ENCODE assay signal across 8 cellular contexts in the genomic region with DNA sequence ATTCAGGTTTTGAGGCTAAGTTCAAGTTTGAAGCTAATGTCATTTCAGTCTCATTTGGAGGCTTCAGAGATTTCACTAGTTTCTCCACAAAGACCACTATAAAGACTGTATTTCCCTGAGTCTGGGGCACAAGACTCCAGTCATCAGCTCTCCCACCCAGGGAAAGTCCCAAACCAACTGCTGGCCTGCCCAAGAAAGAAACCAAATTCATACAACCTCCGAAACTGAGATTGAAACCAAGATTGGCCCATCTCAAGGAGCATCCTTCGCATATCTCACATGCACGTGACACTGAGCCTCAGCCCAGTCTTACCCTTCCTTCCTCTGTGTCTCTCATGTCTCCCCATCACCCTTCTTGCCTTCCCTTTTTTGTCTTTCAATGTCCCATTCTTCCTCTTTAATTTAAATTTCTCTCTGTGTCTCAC. TPM values are rescaled to one million over a fixed set of nuclear protein-coding genes. Genes with fewer than 3 reads are reported as not detected.
DNase-seq lines count a peak whose midpoint lies in the region; ATAC-seq and TF ChIP-seq lines count a peak whose summit lies in the region.

No MANE protein-coding gene starts in this region.

- H3K4me2 ChIP-seq in smooth muscle cell = no peak overlapping the region

- H3K9ac ChIP-seq in smooth muscle cell (ENCODE audit: low read depth) = no peak overlapping the region

- H4K20me1 ChIP-seq in smooth muscle cell (ENCODE audit: low read depth) = no peaks in the 10 kb centered on the region

- no peak overlapping the region for H3K4me3 ChIP-seq in smooth muscle cell

- 84% methylated on average over 3 of the region's 3 CpGs for WGBS in smooth muscle cell (ENCODE audit: low lambda C conversion rate)

- POLR2A ChIA-PET in activated CD8-positive, alpha-beta T cell treated with anti-CD3 and anti-CD28 coated beads, Interleukin-2, amount 10 ng/mL, durations not matched to agents 7 days and 5 days (lab: Charles Lee) = interaction anchor here (0.6 to 4.8 kb wide), 11 partner anchors 8 to 269 kb away, joined by 3 to 73 read pairs (median 5); partner anchors contain the start of genes LST1, LTB and NCR3

- peaks cover 22% of the 10 kb centered on the region for H3K27me3 Mint-ChIP-seq in activated CD8-positive, alpha-beta T cell treated with anti-CD3 and anti-CD28 coated beads, Interleukin-2, amount 10 ng/mL, durations not matched to agents 7 days and 5 days (ENCODE audit: low read depth)

- CTCF ChIA-PET in activated CD8-positive, alpha-beta T cell treated with anti-CD3 and anti-CD28 coated beads, Interleukin-2, amount 10 ng/mL, durations not matched to agents 7 days and 5 days (lab: Charles Lee) = interaction anchor here (1.3 to 24.1 kb wide), 9 partner anchors 8 to 29 kb away, joined by 4 to 504 read pairs (median 6); partner anchors contain the start of genes ATP6V1G2, DDX39B, LTB and NCR3

- no peak overlapping the region for H3K27ac ChIP-seq in smooth muscle cell (ENCODE audit: low read depth)

- peaks cover 9% of the 10 kb centered on the region for H3F3A ChIP-seq in smooth muscle cell (ENCODE audit: low read depth)

- no peaks in the 10 kb centered on the region for H3K27me3 ChIP-seq in smooth muscle cell (ENCODE audit: low read depth)

- H3K4me1 Mint-ChIP-seq in activated CD8-positive, alpha-beta T cell treated with anti-CD3 and anti-CD28 coated beads, Interleukin-2, amount 10 ng/mL, durations not matched to agents 7 days and 5 days (ENCODE audit: low read depth) = peaks cover 63% of the 10 kb centered on the region

- H3K27ac Mint-ChIP-seq in activated CD8-positive, alpha-beta T cell treated with anti-CD3 and anti-CD28 coated beads, Interleukin-2, amount 10 ng/mL, durations not matched to agents 7 days and 5 days = peak overlapping the region; percentile 56

- no peaks in the 10 kb centered on the region for H3K9me3 ChIP-seq in smooth muscle cell (replicated peaks; ENCODE audit: low read depth)

- DNase-seq in CD1c-positive myeloid dendritic cell (ENCODE audit: extremely low spot score) (peak; percentile 82), smooth muscle cell (lab: John Stamatoyannopoulos, UW; ENCODE audit: unreplicated experiment) (no peak), dedifferentiated amniotic fluid mesenchymal stem cell (ENCODE audit: extremely low spot score) (no peak), dermis blood vessel endothelial cell (no peak)
- DNase-seq in activated CD8-positive, alpha-beta T cell treated with anti-CD3 and anti-CD28 coated beads, Interleukin-2, amount 10 ng/mL, durations not matched to agents 7 days and 5 days = peak; percentile 86
- DNase-seq in stimulated activated CD4-positive, alpha-beta T cell treated with anti-CD3 and anti-CD28 coated beads, Interleukin-4, amount 100 ng/mL, for 24 hours = peak; percentile 83

- H2AFZ ChIP-seq in smooth muscle cell (ENCODE audit: low read depth) = no peak overlapping the region

- H3K36me3 ChIP-seq in smooth muscle cell (ENCODE audit: low read depth) = no peaks in the 10 kb centered on the region

- ATAC-seq in GM19395 (IDR thresholded peaks at IDR 0.05; ENCODE audit: unreplicated experiment) = peak; percentile 61
- peak; percentile 66 for ATAC-seq in HG03432 (IDR thresholded peaks at IDR 0.05; ENCODE audit: unreplicated experiment)
- ATAC-seq in activated CD8-positive, alpha-beta T cell treated with anti-CD3 and anti-CD28 coated beads, Interleukin-2, amount 10 ng/mL, durations not matched to agents 7 days and 5 days = peak; percentile 74

- no peaks in the 10 kb centered on the region for H3K9me3 Mint-ChIP-seq in activated CD8-positive, alpha-beta T cell treated with anti-CD3 and anti-CD28 coated beads, Interleukin-2, amount 10 ng/mL, durations not matched to agents 7 days and 5 days (ENCODE audit: insufficient read depth)

- H3K4me3 Mint-ChIP-seq in activated CD8-positive, alpha-beta T cell treated with anti-CD3 and anti-CD28 coated beads, Interleukin-2, amount 10 ng/mL, durations not matched to agents 7 days and 5 days = peak overlapping the region; percentile 26

- no peaks in the 10 kb centered on the region for H3K79me2 ChIP-seq in smooth muscle cell (ENCODE audit: low read depth)

- H3K4me1 ChIP-seq in smooth muscle cell (ENCODE audit: low read depth) = no peaks in the 10 kb centered on the region

- TF ChIP-seq CTCF in smooth muscle cell (IDR thresholded peaks at IDR 0.05; ENCODE audit: borderline replicate concordance, insufficient read depth, poor library complexity, severe bottlenecking) = no peak

- peaks cover 17% of the 10 kb centered on the region for H3K36me3 Mint-ChIP-seq in activated CD8-positive, alpha-beta T cell treated with anti-CD3 and anti-CD28 coated beads, Interleukin-2, amount 10 ng/mL, durations not matched to agents 7 days and 5 days (ENCODE audit: low read depth)

RNA-seq across cellular contexts. Expression of gene LTA, which starts 3.5 kb away (rescaled TPM):
- total RNA-seq in activated CD8-positive, alpha-beta T cell treated with anti-CD3 and anti-CD28 coated beads, Interleukin-2, amount 10 ng/mL, durations not matched to agents 7 days and 5 days = 10 to 100 TPM; 19.4 to 24.6 TPM
- total RNA-seq in smooth muscle cell (1.8 TPM in 1 of 2 replicates, not detected in the other), dermis blood vessel endothelial cell (not detected in 2 replicates)
- polyA plus RNA-seq in smooth muscle cell = 0.74 TPM in 1 of 2 replicates, not detected in the other

RNA-seq across cellular contexts. Expression of gene TNF, which starts 6.8 kb away (rescaled TPM):
- total RNA-seq in activated CD8-positive, alpha-beta T cell treated with anti-CD3 and anti-CD28 coated beads, Interleukin-2, amount 10 ng/mL, durations not matched to agents 7 days and 5 days = 10 to 100 TPM; 53.4 to 55.0 TPM
- total RNA-seq in smooth muscle cell (0.94 and 3.0 TPM in 2 replicates), dermis blood vessel endothelial cell (0.17 TPM in 1 of 2 replicates, not detected in the other)
- polyA plus RNA-seq in smooth muscle cell = 1.5 and 2.4 TPM in 2 replicates

RNA-seq across cellular contexts. Expression of gene LTB, which starts 13.7 kb away (rescaled TPM):
- 100 to 1,000 TPM; 613 to 618 TPM for total RNA-seq in activated CD8-positive, alpha-beta T cell treated with anti-CD3 and anti-CD28 coated beads, Interleukin-2, amount 10 ng/mL, durations not matched to agents 7 days and 5 days
- total RNA-seq in smooth muscle cell = 1.5 TPM in 1 of 2 replicates, not detected in the other
- polyA plus RNA-seq in smooth muscle cell = 0.75 and 6.3 TPM in 2 replicates
- total RNA-seq in dermis blood vessel endothelial cell = 3.4 and 30.5 TPM in 2 replicates

RNA-seq across cellular contexts. Expression of gene LST1, which starts 17.5 kb away (rescaled TPM):
- total RNA-seq in activated CD8-positive, alpha-beta T cell treated with anti-CD3 and anti-CD28 coated beads, Interleukin-2, amount 10 ng/mL, durations not matched to agents 7 days and 5 days = 100 to 1,000 TPM; 125 to 139 TPM
- total RNA-seq in smooth muscle cell (not detected in 2 replicates), dermis blood vessel endothelial cell (0.37 TPM in 1 of 2 replicates, not detected in the other)
- polyA plus RNA-seq in smooth muscle cell = 1.4 and 1.7 TPM in 2 replicates

RNA-seq across cellular contexts. Expression of gene NFKBIL1, which starts 21.1 kb away (rescaled TPM):
- 10 to 100 TPM; 13.5 to 14.2 TPM for total RNA-seq in activated CD8-positive, alpha-beta T cell treated with anti-CD3 and anti-CD28 coated beads, Interleukin-2, amount 10 ng/mL, durations not matched to agents 7 days and 5 days
- total RNA-seq in smooth muscle cell = 8.1 and 28.2 TPM in 2 replicates
- 23.5 and 25.9 TPM in 2 replicates for polyA plus RNA-seq in smooth muscle cell
- total RNA-seq in dermis blood vessel endothelial cell = 21.0 and 30.8 TPM in 2 replicates

Comparison
In these comparisons a context has a peak if more than half of its experiments do, and no peak if none do; other contexts are left out.
1. DNase-seq: peak in CD1c-positive myeloid dendritic cell (single experiment), activated CD8-positive, alpha-beta T cell treated with anti-CD3 and anti-CD28 coated beads, Interleukin-2, amount 10 ng/mL, durations not matched to agents 7 days and 5 days (single experiment) and stimulated activated CD4-positive, alpha-beta T cell treated with anti-CD3 and anti-CD28 coated beads, Interleukin-4, amount 100 ng/mL, for 24 hours (single experiment); none in smooth muscle cell (single experiment), dedifferentiated amniotic fluid mesenchymal stem cell (single experiment) and dermis blood vessel endothelial cell (single experiment).
2. RNA of gene TNF, which starts 6.8 kb away (total RNA-seq): 53.4 to 55.0 TPM in activated CD8-positive, alpha-beta T cell treated with anti-CD3 and anti-CD28 coated beads, Interleukin-2, amount 10 ng/mL, durations not matched to agents 7 days and 5 days; 0.94 to 3.0 TPM in smooth muscle cell and 0.17 TPM in dermis blood vessel endothelial cell; every median in the first group is over 10 times any median in the second.
3. Peak in every context shown above with its lines, with median percentiles within 50 percentile points of each other: ATAC-seq.